25 cellular contexts compared by ENCODE assay signal in the genomic region with DNA sequence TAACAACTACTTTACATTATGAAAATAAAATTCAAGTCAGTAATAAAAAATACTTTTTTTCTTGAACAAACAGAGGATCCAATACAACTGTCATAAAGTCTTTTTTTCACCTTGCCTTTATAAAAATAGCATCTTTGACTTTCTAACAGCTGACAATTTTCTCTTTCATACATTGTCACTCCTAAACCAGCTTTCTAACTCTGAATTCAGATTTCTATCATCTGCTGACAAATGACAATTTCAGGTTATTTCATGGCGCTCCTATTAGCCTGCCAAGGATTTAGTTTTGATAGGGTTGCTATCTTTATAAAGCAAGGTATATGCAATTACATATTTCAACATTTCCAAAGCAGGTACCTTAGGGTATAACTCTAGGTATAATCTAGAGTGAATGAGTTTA. TPM values are rescaled to one million over a fixed set of nuclear protein-coding genes. Genes with fewer than 3 reads are reported as not detected.
"Had no signal": no experiment of that assay in that cellular context is flagged by ENCODE, and none has a peak within 500 bp of the region (broad histone marks: within the 10 kb centered on the region; RNA-seq: fewer than 3 reads in every experiment).

No MANE protein-coding gene starts in this region.

- H3K27me3 ChIP-seq: stomach, suprapubic skin, testis, thyroid gland, tibial artery, tibial nerve, transverse colon, upper lobe of left lung, upper lobe of right lung, uterus, vagina had no signal

- H3K9me3 ChIP-seq: stomach, suprapubic skin, testis, thoracic aorta, thyroid gland, tibial artery, tibial nerve, transverse colon, upper lobe of left lung, upper lobe of right lung, uterus, vagina had no signal

- H3K36me3 ChIP-seq: stomach, suprapubic skin, thoracic aorta, thyroid gland, tibial artery, tibial nerve, transverse colon, upper lobe of left lung, upper lobe of right lung, uterus, vagina had no signal

- H3K27ac ChIP-seq: stomach, suprapubic skin, testis, thoracic aorta, thyroid gland, tibial artery, tibial nerve, transverse colon, upper lobe of left lung, upper lobe of right lung, uterus, vagina had no signal

- H3K4me3 ChIP-seq: stomach, suprapubic skin, testis, thoracic aorta, thyroid gland, tibial artery, tibial nerve, transverse colon, upper lobe of left lung, upper lobe of right lung, uterus, vagina had no signal

- DNase-seq: stimulated activated CD4-positive, alpha-beta T cell treated with anti-CD3 and anti-CD28 coated beads, Interleukin-2, amount 100 ng/mL, for 48 hours; stimulated activated CD4-positive, alpha-beta T cell treated with anti-CD3 and anti-CD28 coated beads, Interleukin-4, amount 100 ng/mL, for 1 hour; stimulated activated CD4-positive, alpha-beta T cell treated with anti-CD3 and anti-CD28 coated beads, Interleukin-4, amount 100 ng/mL, for 24 hours; stimulated activated CD4-positive, alpha-beta T cell treated with anti-CD3 and anti-CD28 coated beads, Interleukin-4, amount 100 ng/mL, for 4 hours; stimulated activated CD8-positive, alpha-beta memory T cell treated with anti-CD3 and anti-CD28 coated beads, Interleukin-4, amount 100 ng/mL, for 48 hours; stimulated activated naive B cell treated with anti-CD40 and anti-IgM and Interleukin-4, amounts not matched to agents 10 μg/mL and 1 μg/mL and 100 μg/mL, for 72 hours; stimulated activated naive CD4-positive, alpha-beta T cell; stimulated activated naive CD4-positive, alpha-beta T cell treated with Interleukin-2 at 50 U/mL for 16 hours; stimulated activated naive CD8-positive, alpha-beta T cell treated with anti-CD3 and anti-CD28 coated beads, Interleukin-15, amount 100 ng/mL, for 72 hours; stimulated activated naive CD8-positive, alpha-beta T cell treated with anti-CD3 and anti-CD28 coated beads, Interleukin-15, Interleukin-2, amounts not matched to agents 100 U/mL and 50 U/mL, for 24 hours; stomach; substantia nigra; testis; thyroid gland; tibial artery; transverse colon; trophoblast cell; upper lobe of left lung; upper lobe of right lung; uterus had no signal

RNA-seq across cellular contexts. Expression of gene NAA11, which starts 14.6 kb away (rescaled TPM):
- polyA plus RNA-seq: stomach, urinary bladder had no signal
